In the genomic region with DNA sequence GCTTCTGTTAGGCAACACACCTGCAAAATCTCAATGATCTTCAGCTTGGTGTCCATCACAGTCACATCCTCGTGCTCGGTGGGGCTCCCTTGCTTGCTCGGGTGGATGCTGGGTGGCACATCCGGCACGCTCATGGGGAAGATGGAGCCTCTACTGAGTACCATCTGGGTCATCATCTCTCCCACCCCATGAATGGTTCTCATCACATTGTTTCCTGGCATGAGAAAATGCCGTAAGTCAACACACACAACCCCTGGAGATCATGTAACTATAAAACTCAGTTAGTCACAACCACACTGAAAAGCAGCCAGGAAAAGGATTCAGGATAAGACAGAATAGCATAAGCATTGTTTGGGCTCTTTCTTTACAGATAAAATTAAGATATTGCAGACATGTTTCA, we compare ENCODE assay signal across 1 cellular context.
TF ChIP-seq lines count a peak whose summit lies in the region.

No MANE protein-coding gene starts in this region.

TF ChIP-seq in IMR-90, 13 proteins besides CTCF, POLR2A, EP300 and RAD21:
- TF ChIP-seq FOS (IDR thresholded peaks at IDR 0.05; ENCODE audit: low read depth, low read length) (no peak), BHLHE40 (IDR thresholded peaks at IDR 0.05; ENCODE audit: low read depth, low read length) (no peak), MAFK (IDR thresholded peaks at IDR 0.05; ENCODE audit: low read depth, low read length) (no peak), CEBPB (IDR thresholded peaks at IDR 0.05; ENCODE audit: low read depth, low read length) (no peak), MAZ (IDR thresholded peaks at IDR 0.05; ENCODE audit: borderline replicate concordance, low read depth, low read length) (no peak), NFE2L2 (IDR thresholded peaks at IDR 0.05; ENCODE audit: low read depth, low read length) (no peak), MXI1 (IDR thresholded peaks at IDR 0.05; ENCODE audit: borderline replicate concordance, low read depth, low read length) (no peak), SMC3 (IDR thresholded peaks at IDR 0.05; ENCODE audit: low read depth, low read length) (no peak)
- TF ChIP-seq, protein P1, sequence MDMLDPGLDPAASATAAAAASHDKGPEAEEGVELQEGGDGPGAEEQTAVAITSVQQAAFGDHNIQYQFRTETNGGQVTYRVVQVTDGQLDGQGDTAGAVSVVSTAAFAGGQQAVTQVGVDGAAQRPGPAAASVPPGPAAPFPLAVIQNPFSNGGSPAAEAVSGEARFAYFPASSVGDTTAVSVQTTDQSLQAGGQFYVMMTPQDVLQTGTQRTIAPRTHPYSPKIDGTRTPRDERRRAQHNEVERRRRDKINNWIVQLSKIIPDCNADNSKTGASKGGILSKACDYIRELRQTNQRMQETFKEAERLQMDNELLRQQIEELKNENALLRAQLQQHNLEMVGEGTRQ (IDR thresholded peaks at IDR 0.05; ENCODE audit: low read depth, low read length) = no peak
